ENCODE assay signal across 8 cellular contexts in the genomic region with DNA sequence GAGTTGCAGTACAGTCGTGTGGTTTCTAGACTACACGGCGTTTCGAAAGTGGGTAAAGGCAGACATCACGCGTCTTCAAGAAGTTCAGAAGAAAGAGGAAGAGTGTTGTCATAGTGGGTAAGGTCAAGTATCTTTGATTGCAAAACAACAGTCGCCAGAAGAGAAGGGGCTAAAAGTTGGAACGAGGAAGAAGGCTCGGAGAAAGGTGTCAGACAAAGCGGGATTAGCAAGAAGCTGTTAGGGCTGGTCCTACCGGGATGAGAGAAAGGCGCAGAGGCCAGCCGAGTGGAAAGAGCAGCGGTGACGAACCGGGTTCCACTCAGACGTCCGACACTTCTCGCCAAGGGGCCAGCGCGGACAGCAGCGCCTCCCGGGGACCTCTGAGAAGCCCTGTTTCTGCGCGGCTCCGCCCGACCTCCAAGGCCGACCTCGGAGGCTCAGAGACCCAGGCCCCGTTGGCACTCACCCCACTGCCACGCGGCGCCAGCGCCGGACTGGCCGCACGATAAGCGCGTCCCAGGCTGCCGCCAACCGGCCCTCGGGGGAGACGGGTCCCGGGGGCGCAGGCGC. TPM values are rescaled to one million over a fixed set of nuclear protein-coding genes. Genes with fewer than 3 reads are reported as not detected.
DNase-seq lines count a peak whose midpoint lies in the region; ATAC-seq, FAIRE-seq and TF ChIP-seq lines count a peak whose summit lies in the region.

No MANE protein-coding gene starts in this region.

- POLR2A ChIA-PET in PC-9 (lab: Charles Lee; ENCODE audit: unreplicated experiment) = no interaction called here

- no peaks in the 10 kb centered on the region for H4K20me1 ChIP-seq in PC-9 (ENCODE audit: insufficient read depth)

- peaks cover 21% of the 10 kb centered on the region for H3K4me1 ChIP-seq in PC-9 (replicated peaks; ENCODE audit: insufficient read depth)
- H3K4me1 ChIP-seq in kidney (ENCODE audit: control insufficient read depth in 1 of 2, insufficient read depth in 1 of 2, low read depth in 1 of 2, low read length in 2 of 2) = peaks cover 0 to 12% of the 10 kb centered on the region in 2 donors

- CTCF ChIA-PET in PC-9 (lab: Charles Lee) = no interaction called here

- ATAC-seq in GM18867 (IDR thresholded peaks at IDR 0.05; ENCODE audit: unreplicated experiment) (peak; percentile 38), HG03045 (IDR thresholded peaks at IDR 0.05; ENCODE audit: unreplicated experiment) (peak; percentile 36)

- intact Hi-C loops in PC-9 (cut with micrococcal nuclease; ENCODE audit: unreplicated experiment) = loop anchor here (5.0 to 10.0 kb wide), 4 partner anchors 178 to 849 kb away; a partner anchor contains a TSS
- intact Hi-C loops in kidney (cut with DNase I) = no loop called here

- peak overlapping the region; percentile 55 for H3K27ac ChIP-seq in PC-9
- peak overlapping the region; percentile 87 to 94 for H3K27ac ChIP-seq in kidney (ENCODE audit: low read depth in 2 of 2, low read length in 2 of 2)

- no TSS peak for BruUV-seq in PC-9 (replicated peaks; lab: Mats Ljungman, UMichigan)

- FAIRE-seq in kidney (lab: Jason Lieb, UNC) = no peak

- peak overlapping the region; percentile 87 for H2AFZ ChIP-seq in PC-9

- TF ChIP-seq CTCF in PC-9 (conservative IDR thresholded peaks at IDR 0.05) (no peak), brain (conservative IDR thresholded peaks at IDR 0.05) (no peak), kidney (IDR thresholded peaks at IDR 0.05; ENCODE audit: borderline replicate concordance, extremely low read depth, insufficient read depth) (no peak)

- H3K36me3 ChIP-seq in PC-9 (ENCODE audit: low read depth) (0 out of 2 replicates have a peak, but pooled peaks cover 3% of the 10 kb centered on the region), kidney (ENCODE audit: control insufficient read depth in 1 of 2, insufficient read depth in 2 of 2, low read length in 2 of 2) (no peaks in the 10 kb centered on the region)

- peaks cover 26% of the 10 kb centered on the region for H3K36me3 Mint-ChIP-seq in brain

- H3K27me3 ChIP-seq in PC-9 (ENCODE audit: insufficient read depth, low read depth) = peaks cover 5% of the 10 kb centered on the region; the same call in 1 of the 2 replicates

- H3K9ac ChIP-seq in kidney (ENCODE audit: low read length in 2 of 2) = peak overlapping the region; percentile 75 to 92

- H3K4me2 ChIP-seq in PC-9 = peak overlapping the region; percentile 99

- peaks cover 0 to 5% (median 0%) of the 10 kb centered on the region in 5 experiments for H3K9me3 Mint-ChIP-seq in brain

- H3K9me3 ChIP-seq in PC-9 (ENCODE audit: insufficient read depth, low read depth) (no peaks in the 10 kb centered on the region), kidney (ENCODE audit: control insufficient read depth in 1 of 2, low read length in 2 of 2) (no peaks in the 10 kb centered on the region)

- peaks cover 45% of the 10 kb centered on the region for H3K79me2 ChIP-seq in PC-9 (ENCODE audit: low read depth)

- H3K4me3 ChIP-seq in PC-9 (peak overlapping the region; percentile 64), kidney (ENCODE audit: low read length in 2 of 2) (peak overlapping the region; percentile 94 to 97)

- H3K27me3 Mint-ChIP-seq in brain = peaks cover 7% of the 10 kb centered on the region

- peak overlapping the region; percentile 89 to 96 (median 95) for H3K4me3 Mint-ChIP-seq in brain

- DNase-seq in AG08395 (ENCODE audit: low spot score) (peak; percentile 20), PC-9 (no peak), kidney (no peak), NCI-H187 (lab: John Stamatoyannopoulos, UW) (no peak)
- peak in 3 of 4 experiments; percentile 11 to 14 (median 13) for DNase-seq in stimulated activated CD4-positive, alpha-beta T cell treated with anti-CD3 and anti-CD28 coated beads, Interleukin-1b, Interleukin-23, amount 100 ng/mL, for 24 hours (ENCODE audit: low read depth in 4 of 4, low spot score in 1 of 4)

- H3K9me2 ChIP-seq in PC-9 (ENCODE audit: insufficient read depth) = no peaks in the 10 kb centered on the region

- peak overlapping the region; percentile 86 to 96 (median 94) for H3K27ac Mint-ChIP-seq in brain

- peaks cover 74% of the 10 kb centered on the region for H3K4me1 Mint-ChIP-seq in brain

- H3F3A ChIP-seq in PC-9 (ENCODE audit: insufficient read depth, low read depth) = no peaks in the 10 kb centered on the region

RNA-seq across cellular contexts. Expression of a gene that starts 0.5 kb away (rescaled TPM):
- total RNA-seq in PC-9 (2021) = 40.3 and 48.6 TPM in 2 replicates
- 19.4 TPM for polyA plus RNA-seq in brain (ENCODE audit: insufficient read depth, low read depth, low replicate concordance)
- total RNA-seq in kidney = 42.5 TPM
- polyA plus RNA-seq in kidney (ENCODE audit: insufficient read depth, low read depth, low replicate concordance) = 23.9 TPM

Comparison
In these comparisons a context has a peak if more than half of its experiments do, and no peak if none do; other contexts are left out.
1. DNase-seq: peak in AG08395 (single experiment) and stimulated activated CD4-positive, alpha-beta T cell treated with anti-CD3 and anti-CD28 coated beads, Interleukin-1b, Interleukin-23, amount 100 ng/mL, for 24 hours (3 of 4); none in PC-9 (0 of 2), kidney (single experiment) and NCI-H187 (0 of 2).